Comparison of ENCODE assay signal across 7 cellular contexts in the genomic region with DNA sequence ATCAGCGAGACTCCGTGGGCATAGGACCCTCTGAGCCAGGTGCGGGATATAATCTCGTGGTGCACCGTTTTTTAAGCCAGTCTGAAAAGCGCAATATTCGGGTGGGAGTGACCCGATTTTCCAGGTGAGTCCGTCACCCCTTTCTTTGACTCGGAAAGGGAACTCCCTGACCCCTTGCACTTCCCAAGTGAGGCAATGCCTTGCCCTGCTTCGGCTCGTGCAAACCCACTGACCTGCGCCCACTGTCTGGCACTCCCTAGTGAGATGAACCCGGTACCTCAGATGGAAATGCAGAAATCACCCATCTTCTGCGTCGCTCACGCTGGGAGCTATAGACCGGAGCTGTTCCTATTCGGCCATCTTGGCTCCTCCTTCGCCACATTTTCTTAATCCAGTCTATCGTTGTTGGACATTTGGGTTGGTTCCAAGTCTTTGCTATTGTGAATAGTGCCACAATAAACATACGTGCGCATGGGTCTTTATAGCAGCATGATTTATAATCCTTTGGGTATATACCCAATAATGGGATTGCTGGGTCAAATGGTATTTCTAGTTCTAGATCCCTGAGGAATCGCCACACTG.
DNase-seq lines count a peak whose midpoint lies in the region; ATAC-seq and TF ChIP-seq lines count a peak whose summit lies in the region.
"Not testable (repeated sequence)": the region's sequence is repeated elsewhere in the genome, so short reads cannot be mapped to it uniquely, and the experiment has no call there.

No MANE protein-coding gene starts in this region.

- ATAC-seq in foreskin keratinocyte, result peak; percentile 26
- not testable (repeated sequence) for ATAC-seq in left lobe of liver; stimulated activated effector memory CD8-positive, alpha-beta T cell treated with anti-CD3 and anti-CD28 coated beads, Interleukin-12 subunit alpha, Interleukin-12 subunit beta, amount 100 ng/mL, for 72 hours

- H3K4me1 ChIP-seq in HUES6 (ENCODE audit: control insufficient read depth, insufficient read depth, low read length); adrenal gland (replicated peaks in 1 of 2); foreskin keratinocyte: not testable (repeated sequence)

- H3K36me3 ChIP-seq in HUES6 (ENCODE audit: control insufficient read depth, insufficient read depth, low read length); adrenal gland (replicated peaks in 1 of 2): not testable (repeated sequence)

- H3K27me3 ChIP-seq in HUES6 (ENCODE audit: control insufficient read depth, insufficient read depth, low read length); adrenal gland; foreskin keratinocyte: not testable (repeated sequence)

- not testable (repeated sequence) for H3K9me3 Mint-ChIP-seq in stimulated activated effector memory CD8-positive, alpha-beta T cell treated with anti-CD3 and anti-CD28 coated beads, Interleukin-12 subunit alpha, Interleukin-12 subunit beta, amount 100 ng/mL, for 72 hours

- TF ChIP-seq POLR2A in adrenal gland (IDR thresholded peaks at IDR 0.05), result not testable (repeated sequence)

- H3K36me3 Mint-ChIP-seq in stimulated activated effector memory CD8-positive, alpha-beta T cell treated with anti-CD3 and anti-CD28 coated beads, Interleukin-12 subunit alpha, Interleukin-12 subunit beta, amount 100 ng/mL, for 72 hours, result not testable (repeated sequence)

- not testable (repeated sequence) for TF ChIP-seq CTCF in adrenal gland (IDR thresholded peaks at IDR 0.05); foreskin keratinocyte (conservative IDR thresholded peaks at IDR 0.05)

- H3K27ac ChIP-seq in HUES6 (ENCODE audit: low read depth, low read length); adrenal gland; foreskin keratinocyte: not testable (repeated sequence)

- H3K4me1 Mint-ChIP-seq in stimulated activated effector memory CD8-positive, alpha-beta T cell treated with anti-CD3 and anti-CD28 coated beads, Interleukin-12 subunit alpha, Interleukin-12 subunit beta, amount 100 ng/mL, for 72 hours, result not testable (repeated sequence)

- H3K9me3 ChIP-seq in HUES6 (ENCODE audit: control insufficient read depth, insufficient read depth, low read depth, low read length), result peaks cover 22% of the 10 kb centered on the region
- peaks cover 0 to 13% (median 0%) of the 10 kb centered on the region in 3 donors for H3K9me3 ChIP-seq in adrenal gland (replicated peaks in 1 of 3)

- DNase-seq in activated CD4-positive, CD25-positive, alpha-beta regulatory T cell treated with anti-CD3 and anti-CD28 coated beads, Interleukin-2, amount 50 U/mL, for 72 hours, result peak; percentile 29
- DNase-seq in adrenal gland (peak; percentile 8 to 71 (median 29)), left lobe of liver (ENCODE audit: low spot score) (peak; percentile 55), posterior vena cava (ENCODE audit: low spot score) (peak; percentile 93)
- not testable (repeated sequence) for DNase-seq in foreskin keratinocyte
- peak; percentile 13 to 54 for DNase-seq in stimulated activated effector memory CD8-positive, alpha-beta T cell treated with anti-CD3 and anti-CD28 coated beads, Interleukin-12 subunit alpha, Interleukin-12 subunit beta, amount 100 ng/mL, for 72 hours (ENCODE audit: low spot score in 2 of 2)

- H3K27ac Mint-ChIP-seq in stimulated activated effector memory CD8-positive, alpha-beta T cell treated with anti-CD3 and anti-CD28 coated beads, Interleukin-12 subunit alpha, Interleukin-12 subunit beta, amount 100 ng/mL, for 72 hours, result not testable (repeated sequence)

- peak overlapping the region; percentile 40 for H3K4me3 ChIP-seq in HUES6 (ENCODE audit: low read depth, low read length)
- not testable (repeated sequence) for H3K4me3 ChIP-seq in adrenal gland

- 88 to 91% (median 90%) methylated on average over 24 of the region's 24 CpGs for WGBS in adrenal gland, 4 donors

- intact Hi-C loops in adrenal gland (cut with DNase I); posterior vena cava (cut with DNase I): not testable (repeated sequence)

- H3K9ac ChIP-seq in HUES6 (ENCODE audit: low read length), result peak overlapping the region; percentile 12

- not testable (repeated sequence) for H3K4me3 Mint-ChIP-seq in stimulated activated effector memory CD8-positive, alpha-beta T cell treated with anti-CD3 and anti-CD28 coated beads, Interleukin-12 subunit alpha, Interleukin-12 subunit beta, amount 100 ng/mL, for 72 hours
